2 cellular contexts compared by ENCODE assay signal in genomic region chr15:66969197-66969596, GRCh38.
TF ChIP-seq lines count a peak whose summit lies in the region.

No MANE protein-coding gene starts in this region.

TF ChIP-seq in A549, 52 proteins besides CTCF, POLR2A, EP300 and RAD21:
- peak; percentile 60 for TF ChIP-seq MAFK (IDR thresholded peaks at IDR 0.05; ENCODE audit: partially characterized antibody)

TF ChIP-seq in K562, 482 proteins besides CTCF, POLR2A, EP300 and RAD21 (continued from another document):
- TF ChIP-seq ZNF316 (IDR thresholded peaks at IDR 0.05) (peak; percentile 70), C11orf30 (IDR thresholded peaks at IDR 0.05; ENCODE audit: low read depth) (peak; percentile 60)
